In genomic region chr12:18849761-18850160, GRCh38 we compare ENCODE assay signal across 17 cellular contexts.
A peak's percentile ranks its signal among the peaks of the same experiment; 100 is the strongest.
DNase-seq lines count a peak whose midpoint lies in the region; TF ChIP-seq lines count a peak whose summit lies in the region.
"Had no signal": no experiment of that assay in that cellular context is flagged by ENCODE, and none has a peak within 500 bp of the region (broad histone marks: within the 10 kb centered on the region; RNA-seq: fewer than 3 reads in every experiment).

No MANE protein-coding gene starts in this region.

- H3K9me3 Mint-ChIP-seq in type B pancreatic cell, result no peaks in the 10 kb centered on the region
- H3K9me3 Mint-ChIP-seq: CD4-positive, alpha-beta T cell; GM23338; H9 had no signal

- H3K4me1 ChIP-seq in smooth muscle cell (ENCODE audit: low read depth) (no peaks in the 10 kb centered on the region), mammary epithelial cell (ENCODE audit: insufficient read depth, low read length) (no peaks in the 10 kb centered on the region), right atrium auricular region (no peaks in the 10 kb centered on the region)

- TF ChIP-seq CTCF in astrocyte of the spinal cord (IDR thresholded peaks at IDR 0.05; ENCODE audit: low read depth, low read length) (no peak), fibroblast of the aortic adventitia (IDR thresholded peaks at IDR 0.05; ENCODE audit: insufficient read depth, low read length) (no peak), smooth muscle cell (IDR thresholded peaks at IDR 0.05; ENCODE audit: borderline replicate concordance, insufficient read depth, poor library complexity, severe bottlenecking) (no peak), type B pancreatic cell (conservative IDR thresholded peaks at IDR 0.05) (no peak), mammary epithelial cell (conservative IDR thresholded peaks at IDR 0.05 in 1 of 2, IDR thresholded peaks at IDR 0.05 in 1 of 2; ENCODE audit: extremely low read depth in 1 of 2, insufficient read depth in 1 of 2, low read depth in 1 of 2, low read length in 2 of 2) (no peak), right atrium auricular region (IDR thresholded peaks at IDR 0.05) (no peak)

- dilution Hi-C loops in mammary epithelial cell (cut with HindIII; ENCODE audit: low sequenced_read_pairs), result no loop called here

- H3K36me3 Mint-ChIP-seq in type B pancreatic cell, result no peaks in the 10 kb centered on the region

- DNase-seq in EH (ENCODE audit: low read depth), result peak; percentile 34
- DNase-seq in astrocyte of the spinal cord (ENCODE audit: low read depth, low spot score), result peak; percentile 19
- DNase-seq in fibroblast of the aortic adventitia (ENCODE audit: low read depth), result peak; percentile 58
- no peak for DNase-seq in smooth muscle cell (lab: John Stamatoyannopoulos, UW; ENCODE audit: unreplicated experiment)
- no peak for DNase-seq in type B pancreatic cell (ENCODE audit: extremely low spot score, unreplicated experiment)
- no peak for DNase-seq in mammary epithelial cell
- no peak for DNase-seq in right atrium auricular region (ENCODE audit: low spot score)
- DNase-seq: ACHN; C1 segment of cervical spinal cord; CD4-positive, alpha-beta T cell; DMS153; DMS79 treated with DMSO at 0.1 percent for 48 hours; GDM1; H9 had no signal

- H3K79me2 ChIP-seq in smooth muscle cell (ENCODE audit: low read depth) (no peaks in the 10 kb centered on the region), mammary epithelial cell (ENCODE audit: insufficient read depth, low read length) (no peaks in the 10 kb centered on the region)

- H3K36me3 ChIP-seq in smooth muscle cell (ENCODE audit: low read depth) (no peaks in the 10 kb centered on the region), mammary epithelial cell (ENCODE audit: insufficient read depth, low read length) (no peaks in the 10 kb centered on the region), right atrium auricular region (no peaks in the 10 kb centered on the region)

- peak overlapping the region; percentile 22 for H3K27ac ChIP-seq in smooth muscle cell (ENCODE audit: low read depth)
- H3K27ac ChIP-seq in mammary epithelial cell (ENCODE audit: insufficient read depth, low read depth, low read length), result no peak overlapping the region
- no peak overlapping the region for H3K27ac ChIP-seq in right atrium auricular region

- H3K4me3 Mint-ChIP-seq in type B pancreatic cell, result no peak overlapping the region
- H3K4me3 Mint-ChIP-seq: B cell; CD4-positive, alpha-beta T cell; GM23338; H9; IgD-negative memory B cell had no signal

- no peak overlapping the region for H2AFZ ChIP-seq in smooth muscle cell (ENCODE audit: low read depth)
- H2AFZ ChIP-seq in mammary epithelial cell (ENCODE audit: low read depth, low read length), result no peak overlapping the region
- H2AFZ ChIP-seq: GM23338 had no signal

- WGBS in smooth muscle cell (ENCODE audit: low lambda C conversion rate), result 82% methylated on average over 1 of the region's 1 CpG
- WGBS in mammary epithelial cell (ENCODE audit: low coverage, missing lambda C conversion rate), result 90% methylated on average over 1 of the region's 1 CpG

- H3K4me3 ChIP-seq in astrocyte of the spinal cord (ENCODE audit: low read depth, low read length), result no peak overlapping the region
- H3K4me3 ChIP-seq in fibroblast of the aortic adventitia (ENCODE audit: low read depth, low read length), result no peak overlapping the region
- no peak overlapping the region for H3K4me3 ChIP-seq in smooth muscle cell
- H3K4me3 ChIP-seq in mammary epithelial cell (replicated peaks in 1 of 3; ENCODE audit: insufficient read depth in 1 of 3, low read depth in 2 of 3, low read length in 3 of 3), result no peak overlapping the region
- H3K4me3 ChIP-seq in right atrium auricular region, result no peak overlapping the region
- H3K4me3 ChIP-seq: GM23338 had no signal

- H4K20me1 ChIP-seq in smooth muscle cell (ENCODE audit: low read depth) (no peaks in the 10 kb centered on the region), mammary epithelial cell (ENCODE audit: insufficient read depth, low read length) (no peaks in the 10 kb centered on the region)

- H3K27me3 ChIP-seq in smooth muscle cell (ENCODE audit: low read depth) (no peaks in the 10 kb centered on the region), mammary epithelial cell (ENCODE audit: insufficient read depth, low read length) (no peaks in the 10 kb centered on the region), right atrium auricular region (no peaks in the 10 kb centered on the region)

- H3K9me3 ChIP-seq in smooth muscle cell (replicated peaks; ENCODE audit: low read depth) (no peaks in the 10 kb centered on the region), mammary epithelial cell (replicated peaks; ENCODE audit: insufficient read depth, low read length) (no peaks in the 10 kb centered on the region), right atrium auricular region (no peaks in the 10 kb centered on the region)

- intact Hi-C loops in mammary epithelial cell (cut with micrococcal nuclease), result no loop called here

- H3F3A ChIP-seq in smooth muscle cell (ENCODE audit: low read depth), result no peaks in the 10 kb centered on the region

- in situ Hi-C loops in astrocyte of the spinal cord (cut with HindIII; ENCODE audit: low sequenced_read_pairs), result no loop called here
- in situ Hi-C loops in mammary epithelial cell (cut with MboI; ENCODE audit: low sequenced_read_pairs in 2 of 2), result loop anchor here (25.0 kb wide), 4 partner anchors 288 to 587 kb away; partner anchors contain the start of genes PIK3C2G (in 1 of the 2) and PLEKHA5 (in 1 of the 2)

- H3K27ac Mint-ChIP-seq in type B pancreatic cell, result no peak overlapping the region
- H3K27ac Mint-ChIP-seq: B cell; CD4-positive, alpha-beta T cell; GM23338; H9; IgD-negative memory B cell had no signal

- H3K9ac ChIP-seq in smooth muscle cell (ENCODE audit: low read depth) (no peak overlapping the region), mammary epithelial cell (ENCODE audit: insufficient read depth, low read length) (no peak overlapping the region)

- H3K4me1 Mint-ChIP-seq in type B pancreatic cell (ENCODE audit: unreplicated experiment), result no peaks in the 10 kb centered on the region
- H3K4me1 Mint-ChIP-seq: B cell, IgD-negative memory B cell had no signal

- H3K4me2 ChIP-seq in smooth muscle cell (no peak overlapping the region), mammary epithelial cell (ENCODE audit: insufficient read depth, low read depth, low read length) (no peak overlapping the region)
- H3K4me2 ChIP-seq: GM23338 had no signal

- BruUV-seq in mammary epithelial cell (replicated peaks; lab: Mats Ljungman, UMichigan), result no TSS peak

- peaks cover 5% of the 10 kb centered on the region for H3K27me3 Mint-ChIP-seq in type B pancreatic cell
- H3K27me3 Mint-ChIP-seq: B cell, IgD-negative memory B cell had no signal

- CTCF ChIA-PET in mammary epithelial cell (lab: Charles Lee; ENCODE audit: low non-redundant PET), result interaction anchor here (0.6 kb wide), 1 partner anchor 338 kb away, joined by 6 read pairs; no protein-coding TSS in a partner anchor

Comparison
In these comparisons a context has a peak if more than half of its experiments do, and no peak if none do; other contexts are left out.
1. DNase-seq: peak in EH (single experiment), astrocyte of the spinal cord (single experiment) and fibroblast of the aortic adventitia (single experiment); none in smooth muscle cell (single experiment), type B pancreatic cell (single experiment), mammary epithelial cell (single experiment) and right atrium auricular region (single experiment).